ENCODE assay signal across 1 cellular context in the genomic region with DNA sequence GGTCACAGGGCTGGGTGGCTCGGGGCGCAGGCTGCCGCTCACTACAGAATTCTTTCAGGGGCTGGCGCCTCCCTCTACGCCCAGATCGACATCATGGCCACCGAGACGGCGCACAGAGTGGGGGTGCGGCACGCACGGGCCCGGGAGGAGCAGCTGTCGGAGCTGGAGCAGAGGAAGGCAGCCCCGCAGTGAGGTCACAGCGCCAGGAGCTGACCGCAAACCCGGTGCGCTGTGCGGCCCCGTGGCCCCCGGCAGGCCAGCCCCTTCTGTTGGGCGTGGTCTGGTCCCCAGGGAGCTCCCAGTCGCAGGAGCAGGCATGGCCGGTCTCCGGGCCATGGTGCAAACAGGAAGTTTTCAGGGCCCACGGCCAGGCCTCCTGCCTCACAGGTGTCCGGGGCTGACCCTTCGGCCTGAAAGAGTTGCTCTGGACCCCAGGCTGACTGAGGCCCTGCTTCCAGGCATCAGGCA.
TF ChIP-seq lines count a peak whose summit lies in the region.

No MANE protein-coding gene starts in this region.

TF ChIP-seq in K562, 482 proteins besides CTCF, POLR2A, EP300 and RAD21:
- TF ChIP-seq, protein P1, sequence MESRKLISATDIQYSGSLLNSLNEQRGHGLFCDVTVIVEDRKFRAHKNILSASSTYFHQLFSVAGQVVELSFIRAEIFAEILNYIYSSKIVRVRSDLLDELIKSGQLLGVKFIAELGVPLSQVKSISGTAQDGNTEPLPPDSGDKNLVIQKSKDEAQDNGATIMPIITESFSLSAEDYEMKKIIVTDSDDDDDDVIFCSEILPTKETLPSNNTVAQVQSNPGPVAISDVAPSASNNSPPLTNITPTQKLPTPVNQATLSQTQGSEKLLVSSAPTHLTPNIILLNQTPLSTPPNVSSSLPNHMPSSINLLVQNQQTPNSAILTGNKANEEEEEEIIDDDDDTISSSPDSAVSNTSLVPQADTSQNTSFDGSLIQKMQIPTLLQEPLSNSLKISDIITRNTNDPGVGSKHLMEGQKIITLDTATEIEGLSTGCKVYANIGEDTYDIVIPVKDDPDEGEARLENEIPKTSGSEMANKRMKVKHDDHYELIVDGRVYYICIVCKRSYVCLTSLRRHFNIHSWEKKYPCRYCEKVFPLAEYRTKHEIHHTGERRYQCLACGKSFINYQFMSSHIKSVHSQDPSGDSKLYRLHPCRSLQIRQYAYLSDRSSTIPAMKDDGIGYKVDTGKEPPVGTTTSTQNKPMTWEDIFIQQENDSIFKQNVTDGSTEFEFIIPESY (CRISPR knock-in tag; IDR thresholded peaks at IDR 0.05), result peak; percentile 42; the same call in 1 of the 2 replicates
- TF ChIP-seq FOXK1 (CRISPR knock-in tag; IDR thresholded peaks at IDR 0.05; ENCODE audit: borderline replicate concordance) (no peak), RFX1 (IDR thresholded peaks at IDR 0.05) (no peak), GTF2A2 (tag; IDR thresholded peaks at IDR 0.05) (no peak), ZC3H8 (IDR thresholded peaks at IDR 0.05) (no peak), TCFL5 (CRISPR knock-in tag; conservative IDR thresholded peaks at IDR 0.05) (no peak), POLR2G (IDR thresholded peaks at IDR 0.05; ENCODE audit: low read depth, low read length) (peak; percentile 2; the same call in 1 of the 2 replicates), SP1 (CRISPR knock-in tag; IDR thresholded peaks at IDR 0.05) (no peak)
- TF ChIP-seq, protein P2, sequence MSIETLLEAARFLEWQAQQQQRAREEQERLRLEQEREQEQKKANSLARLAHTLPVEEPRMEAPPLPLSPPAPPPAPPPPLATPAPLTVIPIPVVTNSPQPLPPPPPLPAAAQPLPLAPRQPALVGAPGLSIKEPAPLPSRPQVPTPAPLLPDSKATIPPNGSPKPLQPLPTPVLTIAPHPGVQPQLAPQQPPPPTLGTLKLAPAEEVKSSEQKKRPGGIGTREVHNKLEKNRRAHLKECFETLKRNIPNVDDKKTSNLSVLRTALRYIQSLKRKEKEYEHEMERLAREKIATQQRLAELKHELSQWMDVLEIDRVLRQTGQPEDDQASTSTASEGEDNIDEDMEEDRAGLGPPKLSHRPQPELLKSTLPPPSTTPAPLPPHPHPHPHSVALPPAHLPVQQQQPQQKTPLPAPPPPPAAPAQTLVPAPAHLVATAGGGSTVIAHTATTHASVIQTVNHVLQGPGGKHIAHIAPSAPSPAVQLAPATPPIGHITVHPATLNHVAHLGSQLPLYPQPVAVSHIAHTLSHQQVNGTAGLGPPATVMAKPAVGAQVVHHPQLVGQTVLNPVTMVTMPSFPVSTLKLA (conservative IDR thresholded peaks at IDR 0.05), result no peak
- TF ChIP-seq, protein P3, sequence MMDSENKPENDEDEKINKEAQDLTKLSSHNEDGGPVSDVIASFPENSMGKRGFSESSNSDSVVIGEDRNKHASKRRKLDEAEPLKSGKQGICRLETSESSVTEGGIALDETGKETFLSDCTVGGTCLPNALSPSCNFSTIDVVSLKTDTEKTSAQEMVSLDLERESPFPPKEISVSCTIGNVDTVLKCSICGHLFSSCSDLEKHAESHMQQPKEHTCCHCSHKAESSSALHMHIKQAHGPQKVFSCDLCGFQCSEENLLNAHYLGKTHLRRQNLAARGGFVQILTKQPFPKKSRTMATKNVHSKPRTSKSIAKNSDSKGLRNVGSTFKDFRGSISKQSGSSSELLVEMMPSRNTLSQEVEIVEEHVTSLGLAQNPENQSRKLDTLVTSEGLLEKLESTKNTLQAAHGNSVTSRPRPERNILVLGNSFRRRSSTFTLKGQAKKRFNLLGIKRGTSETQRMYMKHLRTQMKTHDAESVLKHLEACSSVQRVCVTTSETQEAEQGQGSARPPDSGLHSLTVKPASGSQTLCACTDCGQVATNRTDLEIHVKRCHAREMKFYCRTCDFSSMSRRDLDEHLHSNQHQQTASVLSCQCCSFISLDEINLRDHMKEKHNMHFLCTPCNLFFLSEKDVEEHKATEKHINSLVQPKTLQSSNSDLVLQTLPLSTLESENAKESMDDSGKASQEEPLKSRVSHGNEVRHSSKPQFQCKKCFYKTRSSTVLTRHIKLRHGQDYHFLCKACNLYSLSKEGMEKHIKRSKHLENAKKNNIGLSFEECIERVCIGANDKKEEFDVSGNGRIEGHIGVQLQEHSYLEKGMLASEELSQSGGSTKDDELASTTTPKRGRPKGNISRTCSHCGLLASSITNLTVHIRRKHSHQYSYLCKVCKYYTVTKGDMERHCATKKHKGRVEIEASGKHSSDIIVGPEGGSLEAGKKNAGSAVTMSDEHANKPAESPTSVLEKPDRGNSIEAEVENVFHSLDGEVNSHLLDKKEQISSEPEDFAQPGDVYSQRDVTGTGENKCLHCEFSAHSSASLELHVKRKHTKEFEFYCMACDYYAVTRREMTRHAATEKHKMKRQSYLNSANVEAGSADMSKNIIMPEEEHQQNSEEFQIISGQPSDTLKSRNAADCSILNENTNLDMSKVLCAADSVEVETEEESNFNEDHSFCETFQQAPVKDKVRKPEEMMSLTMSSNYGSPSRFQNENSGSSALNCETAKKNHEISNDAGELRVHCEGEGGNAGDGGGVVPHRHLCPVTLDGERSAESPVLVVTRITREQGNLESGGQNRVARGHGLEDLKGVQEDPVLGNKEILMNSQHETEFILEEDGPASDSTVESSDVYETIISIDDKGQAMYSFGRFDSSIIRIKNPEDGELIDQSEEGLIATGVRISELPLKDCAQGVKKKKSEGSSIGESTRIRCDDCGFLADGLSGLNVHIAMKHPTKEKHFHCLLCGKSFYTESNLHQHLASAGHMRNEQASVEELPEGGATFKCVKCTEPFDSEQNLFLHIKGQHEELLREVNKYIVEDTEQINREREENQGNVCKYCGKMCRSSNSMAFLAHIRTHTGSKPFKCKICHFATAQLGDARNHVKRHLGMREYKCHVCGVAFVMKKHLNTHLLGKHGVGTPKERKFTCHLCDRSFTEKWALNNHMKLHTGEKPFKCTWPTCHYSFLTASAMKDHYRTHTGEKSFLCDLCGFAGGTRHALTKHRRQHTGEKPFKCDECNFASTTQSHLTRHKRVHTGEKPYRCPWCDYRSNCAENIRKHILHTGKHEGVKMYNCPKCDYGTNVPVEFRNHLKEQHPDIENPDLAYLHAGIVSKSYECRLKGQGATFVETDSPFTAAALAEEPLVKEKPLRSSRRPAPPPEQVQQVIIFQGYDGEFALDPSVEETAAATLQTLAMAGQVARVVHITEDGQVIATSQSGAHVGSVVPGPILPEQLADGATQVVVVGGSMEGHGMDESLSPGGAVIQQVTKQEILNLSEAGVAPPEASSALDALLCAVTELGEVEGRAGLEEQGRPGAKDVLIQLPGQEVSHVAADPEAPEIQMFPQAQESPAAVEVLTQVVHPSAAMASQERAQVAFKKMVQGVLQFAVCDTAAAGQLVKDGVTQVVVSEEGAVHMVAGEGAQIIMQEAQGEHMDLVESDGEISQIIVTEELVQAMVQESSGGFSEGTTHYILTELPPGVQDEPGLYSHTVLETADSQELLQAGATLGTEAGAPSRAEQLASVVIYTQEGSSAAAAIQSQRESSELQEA (IDR thresholded peaks at IDR 0.05; ENCODE audit: low read depth), result no peak
- TF ChIP-seq, protein P4, sequence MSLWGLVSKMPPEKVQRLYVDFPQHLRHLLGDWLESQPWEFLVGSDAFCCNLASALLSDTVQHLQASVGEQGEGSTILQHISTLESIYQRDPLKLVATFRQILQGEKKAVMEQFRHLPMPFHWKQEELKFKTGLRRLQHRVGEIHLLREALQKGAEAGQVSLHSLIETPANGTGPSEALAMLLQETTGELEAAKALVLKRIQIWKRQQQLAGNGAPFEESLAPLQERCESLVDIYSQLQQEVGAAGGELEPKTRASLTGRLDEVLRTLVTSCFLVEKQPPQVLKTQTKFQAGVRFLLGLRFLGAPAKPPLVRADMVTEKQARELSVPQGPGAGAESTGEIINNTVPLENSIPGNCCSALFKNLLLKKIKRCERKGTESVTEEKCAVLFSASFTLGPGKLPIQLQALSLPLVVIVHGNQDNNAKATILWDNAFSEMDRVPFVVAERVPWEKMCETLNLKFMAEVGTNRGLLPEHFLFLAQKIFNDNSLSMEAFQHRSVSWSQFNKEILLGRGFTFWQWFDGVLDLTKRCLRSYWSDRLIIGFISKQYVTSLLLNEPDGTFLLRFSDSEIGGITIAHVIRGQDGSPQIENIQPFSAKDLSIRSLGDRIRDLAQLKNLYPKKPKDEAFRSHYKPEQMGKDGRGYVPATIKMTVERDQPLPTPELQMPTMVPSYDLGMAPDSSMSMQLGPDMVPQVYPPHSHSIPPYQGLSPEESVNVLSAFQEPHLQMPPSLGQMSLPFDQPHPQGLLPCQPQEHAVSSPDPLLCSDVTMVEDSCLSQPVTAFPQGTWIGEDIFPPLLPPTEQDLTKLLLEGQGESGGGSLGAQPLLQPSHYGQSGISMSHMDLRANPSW (CRISPR knock-in tag; IDR thresholded peaks at IDR 0.05), result no peak
- TF ChIP-seq, protein P5, sequence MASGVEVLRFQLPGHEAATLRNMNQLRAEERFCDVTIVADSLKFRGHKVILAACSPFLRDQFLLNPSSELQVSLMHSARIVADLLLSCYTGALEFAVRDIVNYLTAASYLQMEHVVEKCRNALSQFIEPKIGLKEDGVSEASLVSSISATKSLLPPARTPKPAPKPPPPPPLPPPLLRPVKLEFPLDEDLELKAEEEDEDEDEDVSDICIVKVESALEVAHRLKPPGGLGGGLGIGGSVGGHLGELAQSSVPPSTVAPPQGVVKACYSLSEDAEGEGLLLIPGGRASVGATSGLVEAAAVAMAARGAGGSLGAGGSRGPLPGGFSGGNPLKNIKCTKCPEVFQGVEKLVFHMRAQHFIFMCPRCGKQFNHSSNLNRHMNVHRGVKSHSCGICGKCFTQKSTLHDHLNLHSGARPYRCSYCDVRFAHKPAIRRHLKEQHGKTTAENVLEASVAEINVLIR (CRISPR knock-in tag; IDR thresholded peaks at IDR 0.05), result no peak
